8 cellular contexts compared by ENCODE assay signal in genomic region chr6:159790947-159791598, GRCh38. TPM values are rescaled to one million over a fixed set of nuclear protein-coding genes. Genes with fewer than 3 reads are reported as not detected.
DNase-seq lines count a peak whose midpoint lies in the region; ATAC-seq and TF ChIP-seq lines count a peak whose summit lies in the region.

No MANE protein-coding gene starts in this region.

- no peaks in the 10 kb centered on the region for H3K9me3 ChIP-seq in esophagus squamous epithelium

- no peaks in the 10 kb centered on the region for H3K9me3 Mint-ChIP-seq in progenitor cell of endocrine pancreas (ENCODE audit: low read depth)

- 12 to 24% methylated on average over 8 to 16 of the region's 19 CpGs for WGBS in esophagus squamous epithelium, 2 donors

- H3K4me1 ChIP-seq in esophagus squamous epithelium: peaks cover 14 to 72% (median 42%) of the 10 kb centered on the region in 3 donors

- TF ChIP-seq CTCF in esophagus squamous epithelium (IDR thresholded peaks at IDR 0.05) (no peak), progenitor cell of endocrine pancreas (IDR thresholded peaks at IDR 0.05; ENCODE audit: unreplicated experiment) (no peak)

- peak overlapping the region; percentile 95 to 100 (median 98) for H3K27ac ChIP-seq in esophagus squamous epithelium

- peaks cover 17% of the 10 kb centered on the region for H3K36me3 Mint-ChIP-seq in progenitor cell of endocrine pancreas (ENCODE audit: insufficient read depth)

- DNase-seq in Right ventricle myocardium superior (peak; percentile 48), Right ventricle myocardium inferior (ENCODE audit: missing footprints) (no peak), T-helper 1 cell (peak in 3 of 5 donors; percentile 10 to 20 (median 19)), esophagus squamous epithelium (lab: John Stamatoyannopoulos, UW) (no peak), progenitor cell of endocrine pancreas (ENCODE audit: low spot score, unreplicated experiment) (no peak), cerebellar nuclear complex (lab: John Stamatoyannopoulos, UW) (no peak), NCI-H1436 (lab: John Stamatoyannopoulos, UW) (no peak)

- H3K4me3 Mint-ChIP-seq in progenitor cell of endocrine pancreas (ENCODE audit: low read depth): peak overlapping the region; percentile 99

- ATAC-seq in Right ventricle myocardium superior (ENCODE audit: poor library complexity) (no peak), Right ventricle myocardium inferior (no peak), HG03469 (IDR thresholded peaks at IDR 0.05; ENCODE audit: unreplicated experiment) (no peak)

- H3K27me3 Mint-ChIP-seq in progenitor cell of endocrine pancreas: no peaks in the 10 kb centered on the region

- H3K36me3 ChIP-seq in esophagus squamous epithelium: peaks cover 0 to 56% (median 7%) of the 10 kb centered on the region in 3 donors

- TF ChIP-seq POLR2A in esophagus squamous epithelium (IDR thresholded peaks at IDR 0.05): no peak

- intact Hi-C loops in Right ventricle myocardium superior (cut with DNase I) (loop anchor here (2.0 kb wide), 1 partner anchor 98 kb away; the partner anchor contains the start of gene SOD2), Right ventricle myocardium inferior (cut with DNase I) (loop anchor here (1.0 kb wide), 1 partner anchor 97 kb away; no protein-coding TSS in a partner anchor), esophagus squamous epithelium (cut with DNase I) (loop anchor here (5.0 kb wide), 1 partner anchor 104 kb away; no protein-coding TSS in a partner anchor)

- peak overlapping the region; percentile 99 for H3K27ac Mint-ChIP-seq in progenitor cell of endocrine pancreas

- H3K4me3 ChIP-seq in esophagus squamous epithelium: peak overlapping the region; percentile 68 to 96 (median 77)

- peaks cover 31% of the 10 kb centered on the region for H3K4me1 Mint-ChIP-seq in progenitor cell of endocrine pancreas (ENCODE audit: low read depth)

- H3K27me3 ChIP-seq in esophagus squamous epithelium: no peaks in the 10 kb centered on the region

RNA-seq across cellular contexts. Expression of gene MRPL18, which starts 0.8 kb away (rescaled TPM):
- 64.1 TPM for total RNA-seq in Right ventricle myocardium superior
- 69.8 TPM for total RNA-seq in Right ventricle myocardium inferior
- 10 to 100 TPM; 46.9 to 94.2 (median 56.0) TPM for total RNA-seq in esophagus squamous epithelium
- total RNA-seq in progenitor cell of endocrine pancreas: 45.0 and 45.2 TPM in 2 replicates

RNA-seq across cellular contexts. Expression of gene TCP1, which starts 1.7 kb away (rescaled TPM):
- total RNA-seq in Right ventricle myocardium superior: 159 TPM
- total RNA-seq in Right ventricle myocardium inferior: 170 TPM
- total RNA-seq in esophagus squamous epithelium: 100 to 1,000 TPM in 3 of 4 donors, 10 to 100 TPM in 1; 75.1 to 189 (median 172) TPM
- 218 and 229 TPM in 2 replicates for total RNA-seq in progenitor cell of endocrine pancreas

RNA-seq across cellular contexts. Expression of gene PNLDC1, which starts 9.0 kb away (rescaled TPM):
- total RNA-seq in Right ventricle myocardium superior (not detected), Right ventricle myocardium inferior (0.32 TPM), esophagus squamous epithelium (not detected), progenitor cell of endocrine pancreas (not detected in 2 replicates)

RNA-seq across cellular contexts. Expression of gene ACAT2, which starts 29.2 kb away (rescaled TPM):
- total RNA-seq in Right ventricle myocardium superior (4.1 TPM), Right ventricle myocardium inferior (5.2 TPM), esophagus squamous epithelium (10 to 100 TPM; 24.9 to 56.8 (median 40.8) TPM), progenitor cell of endocrine pancreas (85.1 and 103 TPM in 2 replicates)

Comparison
In these comparisons a context has a peak if more than half of its experiments do, and no peak if none do; other contexts are left out.
1. DNase-seq: peak in Right ventricle myocardium superior (single experiment) and T-helper 1 cell (3 of 5); none in Right ventricle myocardium inferior (single experiment), esophagus squamous epithelium (single experiment), progenitor cell of endocrine pancreas (single experiment), cerebellar nuclear complex (0 of 2) and NCI-H1436 (single experiment).